1 cellular context compared by ENCODE assay signal in genomic region chr2:86417961-86418360, GRCh38.
TF ChIP-seq lines count a peak whose summit lies in the region.

No MANE protein-coding gene starts in this region.

TF ChIP-seq in IMR-90, 13 proteins besides CTCF, POLR2A, EP300 and RAD21 (continued from another document):
- TF ChIP-seq ELK1 (IDR thresholded peaks at IDR 0.05; ENCODE audit: borderline replicate concordance, low read depth, low read length) (no peak), CEBPB (IDR thresholded peaks at IDR 0.05; ENCODE audit: low read depth, low read length) (0 out of 2 replicates have a peak, but pooled peaks have one; percentile 26), BHLHE40 (IDR thresholded peaks at IDR 0.05; ENCODE audit: low read depth, low read length) (no peak), MAFK (IDR thresholded peaks at IDR 0.05; ENCODE audit: low read depth, low read length) (no peak), USF2 (IDR thresholded peaks at IDR 0.05; ENCODE audit: low read depth, low read length) (no peak), RCOR1 (IDR thresholded peaks at IDR 0.05; ENCODE audit: insufficient replicate concordance, low read length) (no peak)
